In genomic region chr10:5449227-5449626, GRCh38 we compare ENCODE assay signal across 12 cellular contexts. TPM values are rescaled to one million over a fixed set of nuclear protein-coding genes. Genes with fewer than 3 reads are reported as not detected.
DNase-seq lines count a peak whose midpoint lies in the region; ATAC-seq and TF ChIP-seq lines count a peak whose summit lies in the region.
"Had no signal": no experiment of that assay in that cellular context is flagged by ENCODE, and none has a peak within 500 bp of the region (broad histone marks: within the 10 kb centered on the region; RNA-seq: fewer than 3 reads in every experiment).

No MANE protein-coding gene starts in this region.

- H2AFZ ChIP-seq in neural progenitor cell (replicated peaks): no peak overlapping the region

- H3K36me3 Mint-ChIP-seq in neural progenitor cell (peaks cover 13% of the 10 kb centered on the region), endodermal cell (ENCODE audit: low read depth) (peaks cover 28% of the 10 kb centered on the region)

- no peak overlapping the region for H3K27ac Mint-ChIP-seq in neural progenitor cell
- H3K27ac Mint-ChIP-seq in endodermal cell: no peak overlapping the region

- TF ChIP-seq CTCF in right atrium auricular region (IDR thresholded peaks at IDR 0.05) (no peak), epithelial cell of proximal tubule (conservative IDR thresholded peaks at IDR 0.05; ENCODE audit: low read depth, low read length) (no peak), neural progenitor cell (IDR thresholded peaks at IDR 0.05) (no peak), vagina (IDR thresholded peaks at IDR 0.05) (no peak), endodermal cell (conservative IDR thresholded peaks at IDR 0.05) (no peak)

- peaks cover 44% of the 10 kb centered on the region for H3K79me2 ChIP-seq in neural progenitor cell (ENCODE audit: low read depth)

- H3K36me3 ChIP-seq in right atrium auricular region (peaks cover 24% of the 10 kb centered on the region), neural progenitor cell (peaks cover 18% of the 10 kb centered on the region), vagina (peaks cover 0 to 19% of the 10 kb centered on the region in 2 donors), endodermal cell (ENCODE audit: control insufficient read depth, insufficient read depth, low read length) (peaks cover 28% of the 10 kb centered on the region)

- H3K9ac ChIP-seq in neural progenitor cell (no peak overlapping the region), endodermal cell (ENCODE audit: extremely low read depth, low read length, poor library complexity, severe bottlenecking) (no peak overlapping the region)

- no peaks in the 10 kb centered on the region for H3K9me3 Mint-ChIP-seq in neural progenitor cell
- no peaks in the 10 kb centered on the region for H3K9me3 Mint-ChIP-seq in endodermal cell

- H3F3A ChIP-seq in neural progenitor cell (ENCODE audit: low read depth): peaks cover 10% of the 10 kb centered on the region

- peak overlapping the region; percentile 17 to 25 for H3K27ac ChIP-seq in right atrium auricular region
- no peak overlapping the region for H3K27ac ChIP-seq in neural progenitor cell
- H3K27ac ChIP-seq in vagina: peak overlapping the region; percentile 81
- no peak overlapping the region for H3K27ac ChIP-seq in endodermal cell (ENCODE audit: low read depth, low read length)

- no peaks in the 10 kb centered on the region for H3K4me1 ChIP-seq in right atrium auricular region
- peaks cover 25% of the 10 kb centered on the region for H3K4me1 ChIP-seq in neural progenitor cell
- peaks cover 16% of the 10 kb centered on the region for H3K4me1 ChIP-seq in vagina
- H3K4me1 ChIP-seq in endodermal cell (ENCODE audit: control insufficient read depth, insufficient read depth, low read length): peaks cover 6% of the 10 kb centered on the region

- H3K9me3 ChIP-seq in right atrium auricular region: no peaks in the 10 kb centered on the region
- H3K9me3 ChIP-seq in neural progenitor cell (ENCODE audit: low read depth): no peaks in the 10 kb centered on the region
- no peaks in the 10 kb centered on the region for H3K9me3 ChIP-seq in vagina
- H3K9me3 ChIP-seq in endodermal cell (ENCODE audit: control insufficient read depth, low read length): no peaks in the 10 kb centered on the region

- peaks cover 3% of the 10 kb centered on the region for H4K20me1 ChIP-seq in neural progenitor cell (ENCODE audit: low read depth)

- 100% methylated on average over 1 of the region's 2 CpGs; no CpG with 5 or more reads in 1 of the 2 experiments for WGBS in endodermal cell (ENCODE audit: insufficient coverage in 1 of 2, insufficient read length in 1 of 2), 2 experiments

- H3K4me2 ChIP-seq in neural progenitor cell: peak overlapping the region; percentile 45

- H3K4me3 ChIP-seq in right atrium auricular region (peak overlapping the region in 1 of 2 donors; percentile 46), epithelial cell of proximal tubule (ENCODE audit: low read depth, low read length) (peak overlapping the region; percentile 69), neural progenitor cell (no peak overlapping the region), vagina (peak overlapping the region in 1 of 2 donors; percentile 56), endodermal cell (ENCODE audit: low read length) (no peak overlapping the region)

- H3K4me1 Mint-ChIP-seq in neural progenitor cell (peaks cover 25% of the 10 kb centered on the region), endodermal cell (peaks cover 24% of the 10 kb centered on the region)

- ATAC-seq in left ventricle myocardium superior (no peak), HG02798 (IDR thresholded peaks at IDR 0.05; ENCODE audit: poor library complexity, unreplicated experiment) (no peak), GM19452 (IDR thresholded peaks at IDR 0.05; ENCODE audit: unreplicated experiment) (no peak)

- no peak for TF ChIP-seq POLR2A in vagina (IDR thresholded peaks at IDR 0.05)

- DNase-seq in right atrium auricular region (ENCODE audit: low spot score): no peak
- DNase-seq in left ventricle myocardium superior: no peak
- DNase-seq in epithelial cell of proximal tubule (ENCODE audit: low read depth): no peak
- DNase-seq in neural progenitor cell (ENCODE audit: low spot score): no peak
- no peak for DNase-seq in vagina (ENCODE audit: extremely low spot score in 2 of 2)
- DNase-seq in endodermal cell: no peak
- DNase-seq: activated CD4-positive, CD25-positive, alpha-beta regulatory T cell treated with anti-CD3 and anti-CD28 coated beads, Interleukin-2, amount 50 U/mL, for 72 hours; AML-193; anterior cingulate cortex; NCI-H1436 had no signal

- H3K27me3 Mint-ChIP-seq in neural progenitor cell (ENCODE audit: insufficient read depth, low read depth) (no peaks in the 10 kb centered on the region), endodermal cell (ENCODE audit: insufficient read depth) (no peaks in the 10 kb centered on the region)

- H3K4me3 Mint-ChIP-seq in neural progenitor cell (no peak overlapping the region), endodermal cell (no peak overlapping the region)

- no peaks in the 10 kb centered on the region for H3K27me3 ChIP-seq in right atrium auricular region
- no peaks in the 10 kb centered on the region for H3K27me3 ChIP-seq in neural progenitor cell
- H3K27me3 ChIP-seq in vagina: no peaks in the 10 kb centered on the region
- H3K27me3 ChIP-seq in endodermal cell (ENCODE audit: control insufficient read depth, insufficient read depth, low read length, poor library complexity, severe bottlenecking): no peaks in the 10 kb centered on the region

- intact Hi-C loops in left ventricle myocardium superior (cut with micrococcal nuclease) (no loop called here), vagina (cut with DNase I) (loop anchor here (10.0 kb wide), 1 partner anchor 86 kb away; no protein-coding TSS in a partner anchor)

RNA-seq across cellular contexts. Expression of gene NET1, which starts 36.9 kb away (rescaled TPM):
- total RNA-seq in right atrium auricular region: 10 to 100 TPM; 12.8 to 19.8 TPM
- 16.5 TPM for total RNA-seq in left ventricle myocardium superior
- 82.3 and 122 TPM in 2 replicates for total RNA-seq in epithelial cell of proximal tubule
- 65.2 and 90.5 TPM in 2 replicates for total RNA-seq in neural progenitor cell (ENCODE audit: low replicate concordance)
- total RNA-seq in vagina: 103 TPM
- total RNA-seq in endodermal cell: 10 to 100 TPM; 47.3 to 64.9 TPM
- 36.3 TPM for polyA plus RNA-seq in endodermal cell (2013, experiment 1 of 2)
- polyA plus RNA-seq in endodermal cell (2013, experiment 2 of 2): 33.0 TPM

RNA-seq across cellular contexts. Expression of gene TUBAL3, which starts 44.6 kb away (rescaled TPM):
- total RNA-seq in right atrium auricular region: 1 to 10 TPM in 1 of 2 donors, not detected in 1; 1.7 TPM
- total RNA-seq in left ventricle myocardium superior: 0.12 TPM
- total RNA-seq in epithelial cell of proximal tubule: not detected in 2 replicates
- total RNA-seq in neural progenitor cell (ENCODE audit: low replicate concordance): not detected in 2 replicates
- total RNA-seq in vagina: not detected
- total RNA-seq in endodermal cell: not detected
- not detected for polyA plus RNA-seq in endodermal cell (2013, experiment 1 of 2)
- polyA plus RNA-seq in endodermal cell (2013, experiment 2 of 2): not detected

RNA-seq across cellular contexts. Expression of gene CALML5, which starts 50.1 kb away (rescaled TPM):
- not detected for total RNA-seq in right atrium auricular region
- not detected for total RNA-seq in left ventricle myocardium superior
- total RNA-seq in epithelial cell of proximal tubule: 0.65 TPM in 1 of 2 replicates, not detected in the other
- total RNA-seq in neural progenitor cell (ENCODE audit: low replicate concordance): not detected in 2 replicates
- total RNA-seq in vagina: 102 TPM
- not detected for total RNA-seq in endodermal cell
- not detected for polyA plus RNA-seq in endodermal cell (2013, experiment 1 of 2)
- not detected for polyA plus RNA-seq in endodermal cell (2013, experiment 2 of 2)

Comparison
In these comparisons a context has a peak if more than half of its experiments do, and no peak if none do; other contexts are left out.
1. H3K27ac ChIP-seq: peak in right atrium auricular region (2 of 2) and vagina (single experiment); none in neural progenitor cell (single experiment) and endodermal cell (single experiment).
2. RNA of gene CALML5, which starts 50.1 kb away (total RNA-seq): 102 TPM in vagina (single experiment); not detected in right atrium auricular region, not detected in left ventricle myocardium superior (single experiment), 0.65 TPM in epithelial cell of proximal tubule, not detected in neural progenitor cell and not detected in endodermal cell; every median in the first group is over 10 times any median in the second.